In genomic region chr11:111298466-111299110, GRCh38 we compare ENCODE assay signal across 9 cellular contexts. TPM values are rescaled to one million over a fixed set of nuclear protein-coding genes. Genes with fewer than 3 reads are reported as not detected.
DNase-seq lines count a peak whose midpoint lies in the region; ATAC-seq and TF ChIP-seq lines count a peak whose summit lies in the region.
"Had no signal": no experiment of that assay in that cellular context is flagged by ENCODE, and none has a peak within 500 bp of the region (broad histone marks: within the 10 kb centered on the region; RNA-seq: fewer than 3 reads in every experiment).

A gene with protein sequence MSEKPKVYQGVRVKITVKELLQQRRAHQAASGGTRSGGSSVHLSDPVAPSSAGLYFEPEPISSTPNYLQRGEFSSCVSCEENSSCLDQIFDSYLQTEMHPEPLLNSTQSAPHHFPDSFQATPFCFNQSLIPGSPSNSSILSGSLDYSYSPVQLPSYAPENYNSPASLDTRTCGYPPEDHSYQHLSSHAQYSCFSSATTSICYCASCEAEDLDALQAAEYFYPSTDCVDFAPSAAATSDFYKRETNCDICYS (plus strand): TSS chr11:111298546. CDS start chr11:111298582, 36 bp downstream.

- no peak for TF ChIP-seq CTCF in HEK293 (tag by site-specific recombination; IDR thresholded peaks at IDR 0.05)
- no peak for TF ChIP-seq CTCF in left lung (IDR thresholded peaks at IDR 0.05)

- ATAC-seq in left lung: no peak

- intact Hi-C loops in left lung (cut with DNase I): no loop called here

- H3K27ac ChIP-seq in HEK293 (ENCODE audit: extremely low read depth, low read depth, low read length): peak within 1 kb of the TSS; percentile 68; the same call in 1 of the 2 replicates
- H3K27ac ChIP-seq in angular gyrus (ENCODE audit: low read depth, low read length): peak within 1 kb of the TSS; percentile 40
- peak within 1 kb of the TSS; percentile 72 to 76 for H3K27ac ChIP-seq in left lung
- H3K27ac ChIP-seq in thymus (ENCODE audit: low read depth): peak within 1 kb of the TSS; percentile 32

- H3K36me3 ChIP-seq in HEK293 (ENCODE audit: control insufficient read depth in 2 of 2, insufficient read depth in 1 of 2, low read length in 2 of 2) (no peaks in the 10 kb centered on the region), left lung (no peaks in the 10 kb centered on the region), thymus (ENCODE audit: control insufficient read depth, insufficient read depth) (no peaks in the 10 kb centered on the region)

- H3K4me3 ChIP-seq in HEK293 (ENCODE audit: low read depth, low read length) (peak within 1 kb of the TSS; percentile 52), left lung (peak within 1 kb of the TSS; percentile 39 to 51), thymus (ENCODE audit: low read length) (peak within 1 kb of the TSS; percentile 33)

- H3K4me1 ChIP-seq in HEK293 (ENCODE audit: control insufficient read depth, insufficient read depth, low read length) (no peaks in the 10 kb centered on the region), left lung (peaks cover 0 to 29% of the 10 kb centered on the region in 2 donors), thymus (ENCODE audit: control insufficient read depth, insufficient read depth, low read length) (no peaks in the 10 kb centered on the region)

- POLR2A ChIA-PET in HEK293 (lab: Yijun Ruan, JAX): interaction anchor here (0.5 kb wide), 1 partner anchor 256 kb away, joined by 4 read pairs; no protein-coding TSS in a partner anchor

- peaks cover 0 to 38% of the 10 kb centered on the region in 2 donors for H3K27me3 ChIP-seq in left lung
- H3K27me3 ChIP-seq in thymus (ENCODE audit: control insufficient read depth, insufficient read depth): peaks cover 31% of the 10 kb centered on the region

- H3K9me3 ChIP-seq in HEK293 (ENCODE audit: control insufficient read depth, insufficient read depth, low read depth, low read length): no peaks in the 10 kb centered on the region
- no peaks in the 10 kb centered on the region for H3K9me3 ChIP-seq in left lung
- no peaks in the 10 kb centered on the region for H3K9me3 ChIP-seq in thymus (ENCODE audit: control insufficient read depth)

- CTCF ChIA-PET in HEK293 (lab: Yijun Ruan, JAX): interaction anchor here (0.7 to 4.9 kb wide), 3 partner anchors 16 to 1140 kb away, joined by 3 to 19 read pairs (median 7); no protein-coding TSS in a partner anchor

- 19% methylated on average over 57 of the region's 57 CpGs for WGBS in thymus

- DNase-seq in 8988T: peak; percentile 39
- DNase-seq in left lung: peak in 1 of 2 donors; percentile 70
- DNase-seq in NCI-H1092 (lab: John Stamatoyannopoulos, UW): no peak
- no peak for DNase-seq in activated CD4-positive, alpha-beta T cell treated with anti-CD3 and anti-CD28 coated beads, Interleukin-2, amount 50 U/mL, for 48 hours
- DNase-seq in HK-2 (ENCODE audit: unreplicated experiment): no peak

TF ChIP-seq in HEK293, 187 proteins besides CTCF, POLR2A, EP300 and RAD21:
- TF ChIP-seq ZBTB7A (tag by site-specific recombination; IDR thresholded peaks at IDR 0.05; ENCODE audit: low read depth) (no peak), ZNF654 (tag by site-specific recombination; IDR thresholded peaks at IDR 0.05; ENCODE audit: low read depth) (no peak), ZNF530 (tag by site-specific recombination; IDR thresholded peaks at IDR 0.05; ENCODE audit: low read depth) (no peak), ZNF324 (tag by site-specific recombination; IDR thresholded peaks at IDR 0.05) (no peak), ZNF280D (tag by site-specific recombination; IDR thresholded peaks at IDR 0.05) (no peak), ZNF639 (tag by site-specific recombination; IDR thresholded peaks at IDR 0.05) (no peak), GLIS1 (tag by site-specific recombination; IDR thresholded peaks at IDR 0.05) (no peak), SP3 (tag by site-specific recombination; IDR thresholded peaks at IDR 0.05) (no peak)
- TF ChIP-seq, protein P1, sequence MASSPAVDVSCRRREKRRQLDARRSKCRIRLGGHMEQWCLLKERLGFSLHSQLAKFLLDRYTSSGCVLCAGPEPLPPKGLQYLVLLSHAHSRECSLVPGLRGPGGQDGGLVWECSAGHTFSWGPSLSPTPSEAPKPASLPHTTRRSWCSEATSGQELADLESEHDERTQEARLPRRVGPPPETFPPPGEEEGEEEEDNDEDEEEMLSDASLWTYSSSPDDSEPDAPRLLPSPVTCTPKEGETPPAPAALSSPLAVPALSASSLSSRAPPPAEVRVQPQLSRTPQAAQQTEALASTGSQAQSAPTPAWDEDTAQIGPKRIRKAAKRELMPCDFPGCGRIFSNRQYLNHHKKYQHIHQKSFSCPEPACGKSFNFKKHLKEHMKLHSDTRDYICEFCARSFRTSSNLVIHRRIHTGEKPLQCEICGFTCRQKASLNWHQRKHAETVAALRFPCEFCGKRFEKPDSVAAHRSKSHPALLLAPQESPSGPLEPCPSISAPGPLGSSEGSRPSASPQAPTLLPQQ (tag by site-specific recombination; IDR thresholded peaks at IDR 0.05): no peak
- TF ChIP-seq, protein P2, sequence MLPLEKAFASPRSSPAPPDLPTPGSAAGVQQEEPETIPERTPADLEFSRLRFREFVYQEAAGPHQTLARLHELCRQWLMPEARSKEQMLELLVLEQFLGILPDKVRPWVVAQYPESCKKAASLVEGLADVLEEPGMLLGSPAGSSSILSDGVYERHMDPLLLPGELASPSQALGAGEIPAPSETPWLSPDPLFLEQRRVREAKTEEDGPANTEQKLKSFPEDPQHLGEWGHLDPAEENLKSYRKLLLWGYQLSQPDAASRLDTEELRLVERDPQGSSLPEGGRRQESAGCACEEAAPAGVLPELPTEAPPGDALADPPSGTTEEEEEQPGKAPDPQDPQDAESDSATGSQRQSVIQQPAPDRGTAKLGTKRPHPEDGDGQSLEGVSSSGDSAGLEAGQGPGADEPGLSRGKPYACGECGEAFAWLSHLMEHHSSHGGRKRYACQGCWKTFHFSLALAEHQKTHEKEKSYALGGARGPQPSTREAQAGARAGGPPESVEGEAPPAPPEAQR (tag by site-specific recombination; IDR thresholded peaks at IDR 0.05): no peak
- TF ChIP-seq, protein P3, sequence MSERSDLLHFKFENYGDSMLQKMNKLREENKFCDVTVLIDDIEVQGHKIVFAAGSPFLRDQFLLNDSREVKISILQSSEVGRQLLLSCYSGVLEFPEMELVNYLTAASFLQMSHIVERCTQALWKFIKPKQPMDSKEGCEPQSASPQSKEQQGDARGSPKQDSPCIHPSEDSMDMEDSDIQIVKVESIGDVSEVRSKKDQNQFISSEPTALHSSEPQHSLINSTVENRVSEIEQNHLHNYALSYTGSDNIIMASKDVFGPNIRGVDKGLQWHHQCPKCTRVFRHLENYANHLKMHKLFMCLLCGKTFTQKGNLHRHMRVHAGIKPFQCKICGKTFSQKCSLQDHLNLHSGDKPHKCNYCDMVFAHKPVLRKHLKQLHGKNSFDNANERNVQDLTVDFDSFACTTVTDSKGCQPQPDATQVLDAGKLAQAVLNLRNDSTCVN (tag by site-specific recombination; optimal IDR thresholded peaks at IDR 0.05): no peak
- TF ChIP-seq, protein P4, sequence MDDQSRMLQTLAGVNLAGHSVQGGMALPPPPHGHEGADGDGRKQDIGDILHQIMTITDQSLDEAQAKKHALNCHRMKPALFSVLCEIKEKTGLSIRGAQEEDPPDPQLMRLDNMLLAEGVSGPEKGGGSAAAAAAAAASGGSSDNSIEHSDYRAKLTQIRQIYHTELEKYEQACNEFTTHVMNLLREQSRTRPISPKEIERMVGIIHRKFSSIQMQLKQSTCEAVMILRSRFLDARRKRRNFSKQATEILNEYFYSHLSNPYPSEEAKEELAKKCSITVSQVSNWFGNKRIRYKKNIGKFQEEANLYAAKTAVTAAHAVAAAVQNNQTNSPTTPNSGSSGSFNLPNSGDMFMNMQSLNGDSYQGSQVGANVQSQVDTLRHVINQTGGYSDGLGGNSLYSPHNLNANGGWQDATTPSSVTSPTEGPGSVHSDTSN (CRISPR knock-in tag; IDR thresholded peaks at IDR 0.05): no peak

RNA-seq across cellular contexts. Expression of the gene that starts here (rescaled TPM):
- total RNA-seq in left lung: 1 to 10 TPM; 2.7 to 2.8 TPM
- 3.5 TPM for polyA plus RNA-seq in thymus
- total RNA-seq: Daoy had no signal
